ENCODE assay signal across 31 cellular contexts in genomic region chr18:76999077-76999476, GRCh38.
"Had no signal": no experiment of that assay in that cellular context is flagged by ENCODE, and none has a peak within 500 bp of the region (broad histone marks: within the 10 kb centered on the region; RNA-seq: fewer than 3 reads in every experiment).

No MANE protein-coding gene starts in this region.

- H3K27me3 Mint-ChIP-seq: activated T-cell treated with anti-CD3 and anti-CD28 coated beads, Interleukin-2, amount 50 U/mL, for 24 hours; central memory CD8-positive, alpha-beta T cell; IgD-negative memory B cell had no signal

- DNase-seq: activated CD4-positive, alpha-beta T cell treated with anti-CD3 and anti-CD28 coated beads for 1 hour; activated CD4-positive, alpha-beta T cell treated with anti-CD3 and anti-CD28 coated beads for 48 hours; activated CD4-positive, CD25-positive, alpha-beta regulatory T cell; activated CD8-positive, alpha-beta T cell treated with anti-CD3 and anti-CD28 coated beads, Interleukin-2, amount 10 ng/mL, durations not matched to agents 7 days and 5 days; activated gamma-delta T cell; activated naive CD4-positive, alpha-beta T cell treated with anti-CD3 and anti-CD28 coated beads for 36 hours; activated T-cell treated with anti-CD3 and anti-CD28 coated beads, Interleukin-2, amount 50 U/mL, for 24 hours; anterior cingulate cortex; Karpas-422; KBM-7; NCI-H1105; NCI-H1417 treated with DMSO at 0.1 percent for 48 hours; NCI-H1930; NCI-H2081 treated with DMSO at 0.1 percent for 48 hours; NCI-H345; NCI-H526; NCI-H748 treated with DMSO at 0.1 percent for 48 hours; NK-92 treated with Interleukin-12 subunit alpha and Interleukin-12 subunit beta, amount 100 ng/mL, for 24 hours; PC-3; SIG-M5; T-helper 1 cell; T-helper 2 cell; T-helper 9 cell had no signal

- H3K27ac Mint-ChIP-seq: activated CD8-positive, alpha-beta T cell treated with anti-CD3 and anti-CD28 coated beads, Interleukin-2, amount 10 ng/mL, durations not matched to agents 7 days and 5 days; activated naive CD4-positive, alpha-beta T cell treated with anti-CD3 and anti-CD28 coated beads for 36 hours; activated T-cell treated with anti-CD3 and anti-CD28 coated beads, Interleukin-2, amount 50 U/mL, for 24 hours; activated T-helper 2 cell treated with anti-CD3 and anti-CD28 coated beads, Interferon-gamma antibody, Interleukin-2, Interleukin-4, amounts not matched to agents 10 μg/mL and 5 μg/mL and 100 μg/mL, durations not matched to agents 14 hours and 24 hours and 36 hours; IgD-negative memory B cell had no signal

- H3K27me3 ChIP-seq: cardiac muscle cell had no signal

- H3K36me3 ChIP-seq: cardiac muscle cell had no signal

- H3K4me3 ChIP-seq: cardiac muscle cell had no signal

- H3K9me3 Mint-ChIP-seq: activated naive CD4-positive, alpha-beta T cell treated with anti-CD3 and anti-CD28 coated beads for 36 hours; activated T-cell treated with anti-CD3 and anti-CD28 coated beads, Interleukin-2, amount 50 U/mL, for 24 hours; activated T-helper 2 cell treated with anti-CD3 and anti-CD28 coated beads, Interferon-gamma antibody, Interleukin-2, Interleukin-4, amounts not matched to agents 10 μg/mL and 5 μg/mL and 100 μg/mL, durations not matched to agents 14 hours and 24 hours and 36 hours; central memory CD8-positive, alpha-beta T cell; IgD-negative memory B cell had no signal

- ATAC-seq: activated CD8-positive, alpha-beta T cell treated with anti-CD3 and anti-CD28 coated beads, Interleukin-2, amount 10 ng/mL, durations not matched to agents 7 days and 5 days; PC-3; Right ventricle myocardium inferior; SK-N-SH treated with all-trans-retinoic acid at 6 μM for 48 hours had no signal

- H3K27ac ChIP-seq: cardiac muscle cell, RWPE1, VCaP had no signal

- H3K4me3 Mint-ChIP-seq: activated CD8-positive, alpha-beta T cell treated with anti-CD3 and anti-CD28 coated beads, Interleukin-2, amount 10 ng/mL, durations not matched to agents 7 days and 5 days; activated naive CD4-positive, alpha-beta T cell treated with anti-CD3 and anti-CD28 coated beads for 36 hours; activated T-cell treated with anti-CD3 and anti-CD28 coated beads, Interleukin-2, amount 50 U/mL, for 24 hours; central memory CD8-positive, alpha-beta T cell; IgD-negative memory B cell had no signal
